ENCODE assay signal across 27 cellular contexts in the genomic region with DNA sequence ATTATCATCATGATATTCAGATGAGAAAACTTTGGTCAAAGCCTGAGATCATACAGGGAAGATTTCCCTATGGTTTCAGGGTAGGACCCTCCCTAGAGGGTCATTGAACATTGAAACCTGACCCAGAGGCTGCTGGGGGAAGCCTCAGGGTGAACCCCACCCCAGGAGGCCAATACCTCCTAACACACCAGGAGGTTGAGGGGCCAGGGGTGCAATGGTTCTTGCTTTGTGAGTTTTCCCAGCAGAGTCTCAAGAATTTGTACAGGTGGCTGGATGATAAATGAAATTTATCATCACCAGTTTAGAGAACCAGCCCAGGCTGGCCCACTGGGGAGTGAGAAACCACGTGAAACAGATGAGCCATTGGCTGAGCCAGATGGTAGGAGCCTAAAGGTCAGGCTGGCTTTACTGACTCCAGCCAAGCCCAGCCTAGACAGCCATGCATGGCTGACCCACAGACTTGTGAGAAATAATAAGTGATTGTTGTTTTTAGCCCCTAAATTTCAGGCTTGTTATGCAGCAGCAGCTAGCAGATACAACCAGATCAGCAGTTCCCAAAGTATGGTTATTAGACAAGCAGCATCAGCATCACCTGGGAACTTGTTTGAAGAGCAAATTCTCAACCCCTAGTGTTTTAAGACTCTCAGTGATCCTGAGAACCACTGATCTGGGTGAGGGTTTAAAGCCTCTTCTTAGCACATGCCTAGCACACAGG. TPM values are rescaled to one million over a fixed set of nuclear protein-coding genes. Genes with fewer than 3 reads are reported as not detected.
A peak's percentile ranks its signal among the peaks of the same experiment; 100 is the strongest.
DNase-seq lines count a peak whose midpoint lies in the region; ATAC-seq and TF ChIP-seq lines count a peak whose summit lies in the region.
"Had no signal": no experiment of that assay in that cellular context is flagged by ENCODE, and none has a peak within 500 bp of the region (broad histone marks: within the 10 kb centered on the region; RNA-seq: fewer than 3 reads in every experiment).

No MANE protein-coding gene starts in this region.

- no peak overlapping the region for H2AFZ ChIP-seq in PC-9
- H2AFZ ChIP-seq: GM23248 had no signal

- H3K4me1 Mint-ChIP-seq in activated CD8-positive, alpha-beta T cell treated with anti-CD3 and anti-CD28 coated beads for 36 hours (ENCODE audit: low read depth), result peaks cover 7% of the 10 kb centered on the region

- H3K36me3 Mint-ChIP-seq in activated CD8-positive, alpha-beta T cell treated with anti-CD3 and anti-CD28 coated beads for 36 hours (ENCODE audit: low read depth), result no peaks in the 10 kb centered on the region
- H3K36me3 Mint-ChIP-seq: activated CD8-positive, alpha-beta memory T cell treated with anti-CD3 and anti-CD28 coated beads, Interleukin-2, amount 10 ng/mL, durations not matched to agents 7 days and 5 days; activated naive CD4-positive, alpha-beta T cell treated with anti-CD3 and anti-CD28 coated beads, Interleukin-2, amount 50 U/mL, for 24 hours; CD8-positive, alpha-beta T cell had no signal

- H3K27me3 ChIP-seq in PC-9 (ENCODE audit: insufficient read depth, low read depth), result no peaks in the 10 kb centered on the region
- H3K27me3 ChIP-seq: Peyer's patch, testis had no signal

- TF ChIP-seq CTCF in PC-9 (conservative IDR thresholded peaks at IDR 0.05), result no peak
- TF ChIP-seq CTCF in activated CD8-positive, alpha-beta T cell treated with anti-CD3 and anti-CD28 coated beads for 36 hours (IDR thresholded peaks at IDR 0.05), result no peak

- ATAC-seq in activated CD8-positive, alpha-beta T cell treated with anti-CD3 and anti-CD28 coated beads for 36 hours, result no peak
- ATAC-seq in GM18498 (IDR thresholded peaks at IDR 0.05; ENCODE audit: unreplicated experiment), result no peak
- ATAC-seq: activated CD8-positive, alpha-beta memory T cell treated with anti-CD3 and anti-CD28 coated beads, Interleukin-2, amount 10 ng/mL, durations not matched to agents 7 days and 5 days; CD8-positive, alpha-beta T cell had no signal

- H3K36me3 ChIP-seq in PC-9 (ENCODE audit: low read depth), result peaks cover 77% of the 10 kb centered on the region
- H3K36me3 ChIP-seq: WERI-Rb-1 had no signal

- H3K27me3 Mint-ChIP-seq in activated CD8-positive, alpha-beta T cell treated with anti-CD3 and anti-CD28 coated beads for 36 hours, result peaks cover 14% of the 10 kb centered on the region
- H3K27me3 Mint-ChIP-seq: activated CD4-positive, alpha-beta T cell treated with anti-CD3 and anti-CD28 coated beads, Interleukin-2, amount 10 ng/mL, durations not matched to agents 24 days and 14 days; memory B cell had no signal

- peak; percentile 22 for DNase-seq in CD1c-positive myeloid dendritic cell (ENCODE audit: extremely low spot score)
- no peak for DNase-seq in PC-9
- DNase-seq in glomerular visceral epithelial cell (ENCODE audit: extremely low spot score), result peak; percentile 53
- DNase-seq in renal cortical epithelial cell (ENCODE audit: low read depth), result peak; percentile 51
- no peak for DNase-seq in HEK293T (ENCODE audit: extremely low spot score)
- DNase-seq in activated CD8-positive, alpha-beta T cell treated with anti-CD3 and anti-CD28 coated beads for 36 hours, result no peak
- no peak for DNase-seq in AG08396 (ENCODE audit: low spot score)
- DNase-seq: activated CD4-positive, alpha-beta T cell treated with anti-CD3 and anti-CD28 coated beads, Interleukin-2, amount 10 ng/mL, durations not matched to agents 24 days and 14 days; activated CD8-positive, alpha-beta memory T cell treated with anti-CD3 and anti-CD28 coated beads, Interleukin-2, amount 10 ng/mL, durations not matched to agents 7 days and 5 days; CD8-positive, alpha-beta T cell; cortex of kidney; GM23248; KG1; NCI-H1436 treated with DMSO at 0.1 percent for 48 hours; occipital lobe; Peyer's patch; retina; stimulated activated CD4-positive, alpha-beta T cell treated with anti-CD3 and anti-CD28 coated beads, Interleukin-12 subunit alpha, Interleukin-12 subunit beta, amount 100 ng/mL, for 4 hours; stimulated activated CD4-positive, alpha-beta T cell treated with anti-CD3 and anti-CD28 coated beads, Interleukin-4, amount 100 ng/mL, for 24 hours; stimulated activated naive CD4-positive, alpha-beta T cell treated with Interleukin-2 at 50 U/mL for 16 hours; testis; WERI-Rb-1 had no signal

- POLR2A ChIA-PET in PC-9 (lab: Charles Lee; ENCODE audit: unreplicated experiment) (no interaction called here), HEK293T (lab: Yijun Ruan, JAX) (no interaction called here)
- POLR2A ChIA-PET in activated CD8-positive, alpha-beta T cell treated with anti-CD3 and anti-CD28 coated beads for 36 hours (lab: Charles Lee), result interaction anchor here (0.6 kb wide), 2 partner anchors 141 to 631 kb away, joined by 4 read pairs; no protein-coding TSS in a partner anchor

- intact Hi-C loops in PC-9 (cut with micrococcal nuclease; ENCODE audit: unreplicated experiment), result no loop called here
- intact Hi-C loops in activated CD8-positive, alpha-beta T cell treated with anti-CD3 and anti-CD28 coated beads for 36 hours (cut with micrococcal nuclease), result no loop called here

- no peak overlapping the region for H3K27ac Mint-ChIP-seq in activated CD8-positive, alpha-beta T cell treated with anti-CD3 and anti-CD28 coated beads for 36 hours
- H3K27ac Mint-ChIP-seq: activated CD4-positive, alpha-beta T cell treated with anti-CD3 and anti-CD28 coated beads, Interleukin-2, amount 10 ng/mL, durations not matched to agents 24 days and 14 days; activated CD8-positive, alpha-beta memory T cell treated with anti-CD3 and anti-CD28 coated beads, Interleukin-2, amount 10 ng/mL, durations not matched to agents 7 days and 5 days; activated naive CD4-positive, alpha-beta T cell treated with anti-CD3 and anti-CD28 coated beads, Interleukin-2, amount 50 U/mL, for 24 hours; CD8-positive, alpha-beta T cell; memory B cell; T-helper 2 cell treated with Interferon-gamma antibody and Interleukin-4, amounts not matched to agents 5 μg/mL and 100 μg/mL, for 36 hours had no signal

- H3K4me1 ChIP-seq in PC-9 (replicated peaks; ENCODE audit: insufficient read depth), result peaks cover 63% of the 10 kb centered on the region

- peaks cover 76% of the 10 kb centered on the region for H3F3A ChIP-seq in PC-9 (ENCODE audit: insufficient read depth, low read depth)

- H4K20me1 ChIP-seq in PC-9 (ENCODE audit: insufficient read depth), result no peaks in the 10 kb centered on the region

- no peaks in the 10 kb centered on the region for H3K9me3 ChIP-seq in PC-9 (ENCODE audit: insufficient read depth, low read depth)
- H3K9me3 ChIP-seq: Peyer's patch, testis had no signal

- H3K9me3 Mint-ChIP-seq in activated CD8-positive, alpha-beta T cell treated with anti-CD3 and anti-CD28 coated beads for 36 hours, result no peaks in the 10 kb centered on the region
- H3K9me3 Mint-ChIP-seq: activated CD4-positive, alpha-beta T cell treated with anti-CD3 and anti-CD28 coated beads, Interleukin-2, amount 10 ng/mL, durations not matched to agents 24 days and 14 days; activated naive CD4-positive, alpha-beta T cell treated with anti-CD3 and anti-CD28 coated beads, Interleukin-2, amount 50 U/mL, for 24 hours; CD8-positive, alpha-beta T cell; memory B cell; T-helper 2 cell treated with Interferon-gamma antibody and Interleukin-4, amounts not matched to agents 5 μg/mL and 100 μg/mL, for 36 hours had no signal

- BruUV-seq in PC-9 (replicated peaks; lab: Mats Ljungman, UMichigan), result no TSS peak

- no peak overlapping the region for H3K4me2 ChIP-seq in PC-9

- no peaks in the 10 kb centered on the region for H3K9me2 ChIP-seq in PC-9 (ENCODE audit: insufficient read depth)

- H3K79me2 ChIP-seq in PC-9 (ENCODE audit: low read depth), result peaks cover 29% of the 10 kb centered on the region

- no peak overlapping the region for H3K4me3 Mint-ChIP-seq in activated CD8-positive, alpha-beta T cell treated with anti-CD3 and anti-CD28 coated beads for 36 hours
- H3K4me3 Mint-ChIP-seq: activated CD4-positive, alpha-beta T cell treated with anti-CD3 and anti-CD28 coated beads, Interleukin-2, amount 10 ng/mL, durations not matched to agents 24 days and 14 days; activated CD8-positive, alpha-beta memory T cell treated with anti-CD3 and anti-CD28 coated beads, Interleukin-2, amount 10 ng/mL, durations not matched to agents 7 days and 5 days; activated naive CD4-positive, alpha-beta T cell treated with anti-CD3 and anti-CD28 coated beads, Interleukin-2, amount 50 U/mL, for 24 hours; CD8-positive, alpha-beta T cell; memory B cell; T-helper 2 cell treated with Interferon-gamma antibody and Interleukin-4, amounts not matched to agents 5 μg/mL and 100 μg/mL, for 36 hours had no signal

- peak overlapping the region; percentile 55; the same call in 1 of the 2 replicates for H3K27ac ChIP-seq in PC-9
- H3K27ac ChIP-seq: GM23248, SK-N-MC, testis, WERI-Rb-1 had no signal

- no peak overlapping the region for H3K4me3 ChIP-seq in PC-9
- H3K4me3 ChIP-seq: GM23248, Peyer's patch, SK-N-MC, testis had no signal

- CTCF ChIA-PET in PC-9 (lab: Charles Lee) (interaction anchor here (1.0 kb wide), 1 partner anchor 150 kb away, joined by 3 read pairs; no protein-coding TSS in a partner anchor), HEK293T (lab: Yijun Ruan, JAX) (no interaction called here)
- CTCF ChIA-PET in activated CD8-positive, alpha-beta T cell treated with anti-CD3 and anti-CD28 coated beads for 36 hours (lab: Charles Lee), result no interaction called here

TF ChIP-seq in HEK293T, 16 proteins besides CTCF, POLR2A, EP300 and RAD21:
- TF ChIP-seq SP1 (IDR thresholded peaks at IDR 0.05) (no peak), TARDBP (IDR thresholded peaks at IDR 0.05) (no peak), SUZ12 (IDR thresholded peaks at IDR 0.05) (no peak), FOXM1 (IDR thresholded peaks at IDR 0.05; ENCODE audit: borderline replicate concordance) (no peak), FOXA1 (IDR thresholded peaks at IDR 0.05) (no peak), PKNOX1 (IDR thresholded peaks at IDR 0.05) (no peak), HDGF (IDR thresholded peaks at IDR 0.05; ENCODE audit: borderline replicate concordance) (no peak), ARNT (IDR thresholded peaks at IDR 0.05) (no peak), ELF4 (IDR thresholded peaks at IDR 0.05) (no peak), L3MBTL2 (conservative IDR thresholded peaks at IDR 0.05) (no peak)

RNA-seq across cellular contexts. Expression of gene TGM2, which starts 15.0 kb away (rescaled TPM):
- total RNA-seq in PC-9 (2021), result 286 and 333 TPM in 2 replicates
- total RNA-seq in renal cortical epithelial cell, result 141 and 245 TPM in 2 replicates
- not detected for total RNA-seq in activated CD8-positive, alpha-beta T cell treated with anti-CD3 and anti-CD28 coated beads for 36 hours
- total RNA-seq: CD8-positive, alpha-beta T cell had no signal

Comparison
In these comparisons a context has a peak if more than half of its experiments do, and no peak if none do; other contexts are left out.
1. DNase-seq: peak in CD1c-positive myeloid dendritic cell (single experiment), glomerular visceral epithelial cell (single experiment) and renal cortical epithelial cell (single experiment); none in PC-9 (0 of 2), HEK293T (single experiment), activated CD8-positive, alpha-beta T cell treated with anti-CD3 and anti-CD28 coated beads for 36 hours (single experiment) and AG08396 (single experiment).
2. RNA of gene TGM2, which starts 15.0 kb away (total RNA-seq): 286 to 333 TPM in PC-9 and 141 to 245 TPM in renal cortical epithelial cell; not detected in activated CD8-positive, alpha-beta T cell treated with anti-CD3 and anti-CD28 coated beads for 36 hours; every median in the first group is over 100 times any median in the second.